ENCODE assay signal across 1 cellular context in genomic region chr2:60679059-60679780, GRCh38.
TF ChIP-seq lines count a peak whose summit lies in the region.

No MANE protein-coding gene starts in this region.

TF ChIP-seq in GM12878, 131 proteins besides CTCF, POLR2A, EP300 and RAD21 (continued from another document):
- no peak for TF ChIP-seq ZNF687 (IDR thresholded peaks at IDR 0.05)
TF ChIP-seq in GM12878: peak in this region for 0.
